In the genomic region with DNA sequence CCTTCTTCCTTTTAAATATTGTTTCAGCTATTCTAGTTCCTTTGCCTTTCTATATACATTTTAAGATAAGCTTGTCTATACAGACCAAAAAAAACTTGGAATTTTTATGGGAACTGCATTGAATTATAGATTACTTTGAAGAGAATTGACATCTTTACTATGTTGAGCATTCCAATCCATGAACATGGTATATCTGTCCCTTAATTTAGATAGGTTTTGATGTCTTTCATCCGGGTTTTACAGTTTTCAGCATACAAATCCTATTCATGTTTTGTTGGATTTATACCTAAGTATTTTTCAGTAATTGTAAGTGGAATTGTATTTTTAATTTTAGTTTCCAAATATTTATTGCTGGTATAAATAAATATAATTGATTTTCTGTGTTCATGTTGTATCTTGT, we compare ENCODE assay signal across 27 cellular contexts.
"Had no signal": no experiment of that assay in that cellular context is flagged by ENCODE, and none has a peak within 500 bp of the region (broad histone marks: within the 10 kb centered on the region; RNA-seq: fewer than 3 reads in every experiment).

No MANE protein-coding gene starts in this region.

- H3K4me3 ChIP-seq: colonic mucosa, coronary artery, dorsolateral prefrontal cortex, esophagus muscularis mucosa, esophagus squamous epithelium, gastrocnemius medialis, gastroesophageal sphincter, heart left ventricle, heart right ventricle, hepatocyte had no signal

- H3K27ac ChIP-seq: colonic mucosa, coronary artery, dorsolateral prefrontal cortex, epithelial cell of prostate, esophagus muscularis mucosa, esophagus squamous epithelium, foreskin keratinocyte, gastrocnemius medialis, gastroesophageal sphincter, heart left ventricle, heart right ventricle, hepatocyte had no signal

- H3K36me3 ChIP-seq: colonic mucosa, esophagus muscularis mucosa, esophagus squamous epithelium, gastrocnemius medialis, gastroesophageal sphincter, heart left ventricle, heart right ventricle had no signal

- H3K9me3 ChIP-seq: colonic mucosa had no signal

- H3K4me1 ChIP-seq: colonic mucosa, esophagus muscularis mucosa, esophagus squamous epithelium, foreskin keratinocyte, gastrocnemius medialis, gastroesophageal sphincter, heart left ventricle, heart right ventricle had no signal

- FAIRE-seq: endometrium, endothelial cell of umbilical vein, frontal cortex had no signal

- DNase-seq: colonic mucosa; cortex of kidney; dermis blood vessel endothelial cell; dorsolateral prefrontal cortex; effector CD4-positive, alpha-beta T cell; effector CD8-positive, alpha-beta T cell; effector memory CD4-positive, alpha-beta T cell; effector memory CD8-positive, alpha-beta T cell; endodermal cell; erythroblast; esophagus squamous epithelium; foreskin fibroblast; foreskin keratinocyte; foreskin melanocyte; gastrocnemius medialis; glutamatergic neuron; head of caudate nucleus; heart left ventricle; heart right ventricle had no signal
